ENCODE assay signal across 8 cellular contexts in the genomic region with DNA sequence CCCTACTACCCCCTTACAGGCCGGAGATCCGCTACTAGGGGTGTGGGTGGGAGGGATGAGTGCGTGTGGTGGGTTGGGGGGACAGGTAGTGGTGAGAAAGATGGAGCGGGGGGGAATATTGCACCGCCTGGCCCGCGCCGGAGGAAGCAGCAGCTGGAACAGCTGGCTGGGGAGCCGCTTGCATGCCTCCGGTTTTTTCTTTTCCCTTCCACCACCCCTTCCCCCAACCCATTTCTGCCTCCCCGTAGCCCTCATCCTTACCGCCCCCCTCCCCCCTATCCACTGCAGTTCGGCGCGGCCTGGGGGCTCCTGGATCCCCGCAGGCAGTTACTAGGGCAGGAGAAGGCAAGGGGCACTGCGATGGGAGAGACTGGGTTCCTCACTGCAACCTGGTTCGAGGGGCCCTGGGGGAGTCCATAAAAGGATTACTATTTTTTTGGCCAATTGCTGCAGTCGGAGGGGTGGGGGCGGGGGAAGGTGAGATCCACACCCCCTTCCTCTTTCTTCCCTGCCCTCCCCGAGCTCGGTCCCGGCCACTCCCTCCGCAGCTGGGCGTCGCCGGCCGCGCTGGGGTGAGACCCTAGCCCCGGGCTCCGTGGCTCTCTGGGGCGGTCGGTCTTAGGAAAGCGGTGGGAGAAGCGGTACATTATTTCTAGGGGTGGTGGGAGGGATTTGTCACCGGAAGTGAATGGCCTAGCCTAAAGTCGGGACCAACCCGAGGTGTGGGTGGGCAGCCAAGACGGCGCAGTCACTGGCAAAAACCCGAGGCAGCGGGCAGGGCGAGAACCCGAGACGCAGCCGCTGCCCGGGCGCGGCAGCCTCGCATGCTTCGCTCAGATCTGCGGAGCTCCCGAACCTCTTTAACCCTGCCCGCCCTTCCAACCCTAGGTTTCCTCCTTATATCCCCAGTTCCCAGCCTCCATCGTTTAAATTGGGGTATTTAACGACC. TPM values are rescaled to one million over a fixed set of nuclear protein-coding genes. Genes with fewer than 3 reads are reported as not detected.
DNase-seq lines count a peak whose midpoint lies in the region; ATAC-seq and TF ChIP-seq lines count a peak whose summit lies in the region.

No MANE protein-coding gene starts in this region.

- under 1% methylated on average over 55 of the region's 56 CpGs for WGBS in HUES64

- peak; percentile 54 for ATAC-seq in GM21423 (IDR thresholded peaks at IDR 0.05; ENCODE audit: unreplicated experiment)

- intact Hi-C loops in Calu3 (cut with micrococcal nuclease; ENCODE audit: unreplicated experiment): loop anchor here (1.0 to 5.0 kb wide), 2 partner anchors 36 to 131 kb away; partner anchors contain the start of genes BICRAL and RPL7L1

- H3K27me3 ChIP-seq in HUES64 (ENCODE audit: insufficient read depth, low read length): no peaks in the 10 kb centered on the region

- peak overlapping the region; percentile 87 for H3K4me3 ChIP-seq in HUES64 (ENCODE audit: low read length)
- peak overlapping the region; percentile 73 for H3K4me3 ChIP-seq in epithelial cell of proximal tubule (ENCODE audit: low read depth, low read length)

- BruUV-seq in Calu3 (replicated peaks; lab: Mats Ljungman, UMichigan): no TSS peak

- H3K36me3 ChIP-seq in HUES64 (ENCODE audit: insufficient read depth, low read length): no peaks in the 10 kb centered on the region

- H3K27ac ChIP-seq in HUES64 (ENCODE audit: low read depth, low read length): peak overlapping the region; percentile 99

- peak overlapping the region; percentile 94 for H3K9ac ChIP-seq in HUES64 (ENCODE audit: low read depth, low read length)

- peaks cover 7% of the 10 kb centered on the region for H3K4me1 ChIP-seq in HUES64 (ENCODE audit: insufficient read depth, low read length)

- peaks cover 26% of the 10 kb centered on the region for H3K4me1 Mint-ChIP-seq in Calu3 (ENCODE audit: low read depth, unreplicated experiment)

- CTCF ChIA-PET in Calu3 (lab: Charles Lee): interaction anchor here (0.6 to 2.0 kb wide), 20 partner anchors 9 to 1884 kb away, joined by 3 to 14 read pairs (median 5); partner anchors contain the start of genes BICRAL and RPL7L1

- H3K9me3 ChIP-seq in HUES64 (ENCODE audit: insufficient read depth, low read depth, low read length): no peaks in the 10 kb centered on the region

- peak overlapping the region; percentile 92 for H3K27ac Mint-ChIP-seq in Calu3 (ENCODE audit: unreplicated experiment)

- peak overlapping the region; percentile 88 for H3K4me3 Mint-ChIP-seq in Calu3 (ENCODE audit: low read depth, unreplicated experiment)

- H3K9me3 Mint-ChIP-seq in Calu3 (ENCODE audit: low read depth, unreplicated experiment): no peaks in the 10 kb centered on the region

- H3K36me3 Mint-ChIP-seq in Calu3 (ENCODE audit: insufficient read depth, unreplicated experiment): peaks cover 40% of the 10 kb centered on the region

- DNase-seq in Calu3 (peak; percentile 92), OCI-M2 (lab: John Stamatoyannopoulos, UW; ENCODE audit: unreplicated experiment) (peak; percentile 63), activated T-cell treated with anti-CD3 and anti-CD28 coated beads for 48 hours (ENCODE audit: low read depth) (peak; percentile 82), epithelial cell of proximal tubule (ENCODE audit: low read depth) (no peak), mucosa of gallbladder (ENCODE audit: low spot score) (peak; percentile 72)
- DNase-seq in stimulated activated CD8-positive, alpha-beta memory T cell treated with anti-CD3 and anti-CD28 coated beads, Interleukin-4, amount 100 ng/mL, for 1 hour (ENCODE audit: low read depth in 2 of 2, low spot score in 1 of 2): peak; percentile 51 to 63

- no peak for TF ChIP-seq CTCF in Calu3 (IDR thresholded peaks at IDR 0.05; ENCODE audit: unreplicated experiment)
- no peak for TF ChIP-seq CTCF in epithelial cell of proximal tubule (conservative IDR thresholded peaks at IDR 0.05; ENCODE audit: low read depth, low read length)

- H3K27me3 Mint-ChIP-seq in Calu3 (ENCODE audit: unreplicated experiment): no peaks in the 10 kb centered on the region

RNA-seq across cellular contexts. Expression of gene TBCC, which starts 0.8 kb away (rescaled TPM):
- total RNA-seq in Calu3 (2022) (36.2 and 42.7 TPM in 2 replicates), epithelial cell of proximal tubule (25.4 and 49.0 TPM in 2 replicates), mucosa of gallbladder (19.7 TPM)
- polyA plus RNA-seq in HUES64 (2013, experiment 1 of 2): 26.3 TPM
- 25.5 TPM for polyA plus RNA-seq in HUES64 (2013, experiment 2 of 2)

RNA-seq across cellular contexts. Expression of gene PRPH2, which starts 24.3 kb away (rescaled TPM):
- total RNA-seq in Calu3 (2022) (not detected in 2 replicates), epithelial cell of proximal tubule (0.07 and 1.6 TPM in 2 replicates), mucosa of gallbladder (1.7 TPM)
- 0.30 TPM for polyA plus RNA-seq in HUES64 (2013, experiment 1 of 2)
- 0.25 TPM for polyA plus RNA-seq in HUES64 (2013, experiment 2 of 2)

RNA-seq across cellular contexts. Expression of gene BICRAL, which starts 35.1 kb away (rescaled TPM):
- total RNA-seq in Calu3 (2022): 17.6 and 19.2 TPM in 2 replicates
- polyA plus RNA-seq in HUES64 (2013, experiment 1 of 2): 7.2 TPM
- polyA plus RNA-seq in HUES64 (2013, experiment 2 of 2): 7.7 TPM
- 2.7 and 2.9 TPM in 2 replicates for total RNA-seq in epithelial cell of proximal tubule
- total RNA-seq in mucosa of gallbladder: 18.1 TPM
